19 cellular contexts compared by ENCODE assay signal in the genomic region with DNA sequence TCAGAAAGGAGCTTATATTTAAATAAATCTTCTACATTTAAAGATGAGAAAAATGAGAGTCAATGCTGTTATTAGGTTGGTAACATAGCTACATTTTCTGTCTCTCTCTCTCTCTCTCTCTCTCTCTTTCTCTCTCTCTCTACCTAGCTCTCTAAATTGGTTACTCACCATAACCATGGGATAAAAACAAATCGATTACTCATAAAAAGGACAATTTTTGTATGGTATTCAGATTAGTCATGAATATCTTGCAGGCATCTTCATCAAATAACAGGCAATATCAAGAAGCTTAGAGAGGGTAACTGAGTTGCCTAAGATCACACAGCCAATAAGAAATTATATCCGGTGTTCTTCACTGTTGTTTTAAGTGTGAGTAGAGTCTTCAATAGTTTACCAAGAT.
"Had no signal": no experiment of that assay in that cellular context is flagged by ENCODE, and none has a peak within 500 bp of the region (broad histone marks: within the 10 kb centered on the region; RNA-seq: fewer than 3 reads in every experiment).

No MANE protein-coding gene starts in this region.

- ATAC-seq: body of pancreas; gastroesophageal sphincter; left colon; lower lobe of right lung; right cardiac atrium; stimulated activated effector memory CD8-positive, alpha-beta T cell treated with anti-CD3 and anti-CD28 coated beads, Interleukin-12 subunit alpha, Interleukin-12 subunit beta, amount 100 ng/mL, for 72 hours; stimulated activated naive CD8-positive, alpha-beta T cell treated with anti-CD3 and anti-CD28 coated beads, Interleukin-15, amount 100 ng/mL, for 72 hours had no signal

- DNase-seq: activated gamma-delta T cell treated with Interleukin-2 at 50 U/mL for 16 hours; activated T-cell treated with anti-CD3 and anti-CD28 coated beads, Interleukin-2, amount 50 U/mL, for 1 hour; anterior cingulate cortex; body of pancreas; head of caudate nucleus; islet precursor cell; left colon; lower lobe of right lung; naive B cell; nucleus accumbens; right cardiac atrium; stimulated activated CD4-positive, alpha-beta T cell treated with anti-CD3 and anti-CD28 coated beads, Interleukin-1b, Interleukin-23, amount 100 ng/mL, for 48 hours; stimulated activated naive CD8-positive, alpha-beta T cell treated with anti-CD3 and anti-CD28 coated beads, Interleukin-15, amount 100 ng/mL, for 72 hours; uterus; WERI-Rb-1 had no signal

- H3K4me3 ChIP-seq: body of pancreas, gastroesophageal sphincter, lower lobe of right lung, skin epidermis, tibial nerve, uterus had no signal
